ENCODE assay signal across 8 cellular contexts in genomic region chr6:42978487-42978792, GRCh38. TPM values are rescaled to one million over a fixed set of nuclear protein-coding genes. Genes with fewer than 3 reads are reported as not detected.
DNase-seq lines count a peak whose midpoint lies in the region; TF ChIP-seq lines count a peak whose summit lies in the region.

No MANE protein-coding gene starts in this region.

- H3K9me2 ChIP-seq in hepatocyte (replicated peaks; ENCODE audit: insufficient read depth) = no peaks in the 10 kb centered on the region

- H3K9me3 ChIP-seq in HUES6 (ENCODE audit: control insufficient read depth, insufficient read depth, low read depth, low read length) (no peaks in the 10 kb centered on the region), hepatocyte (ENCODE audit: low read depth) (no peaks in the 10 kb centered on the region), skeletal muscle satellite cell (replicated peaks; ENCODE audit: low read length) (no peaks in the 10 kb centered on the region)

- H3K4me1 ChIP-seq in HUES6 (ENCODE audit: control insufficient read depth, insufficient read depth, low read length) = peaks cover 5% of the 10 kb centered on the region; the same call in 1 of the 2 replicates
- H3K4me1 ChIP-seq in hepatocyte (ENCODE audit: insufficient read depth) = peaks cover 12% of the 10 kb centered on the region
- H3K4me1 ChIP-seq in skeletal muscle satellite cell (ENCODE audit: control insufficient read depth, insufficient read depth, low read length) = peaks cover 16% of the 10 kb centered on the region

- no peaks in the 10 kb centered on the region for H3K27me3 ChIP-seq in HUES6 (ENCODE audit: control insufficient read depth, insufficient read depth, low read length)
- H3K27me3 ChIP-seq in hepatocyte = no peaks in the 10 kb centered on the region
- H3K27me3 ChIP-seq in skeletal muscle satellite cell (ENCODE audit: control insufficient read depth, insufficient read depth, low read length) = no peaks in the 10 kb centered on the region

- no peaks in the 10 kb centered on the region for H3K27me3 Mint-ChIP-seq in activated naive CD8-positive, alpha-beta T cell

- no peaks in the 10 kb centered on the region for H3K9me3 Mint-ChIP-seq in activated naive CD8-positive, alpha-beta T cell (ENCODE audit: low read depth)

- H3K9ac ChIP-seq in HUES6 (ENCODE audit: low read length) (peak overlapping the region; percentile 70), skeletal muscle satellite cell (ENCODE audit: low read depth, low read length) (peak overlapping the region; percentile 89)

- peak; percentile 75 for DNase-seq in activated effector memory CD4-positive, alpha-beta T cell treated with anti-CD3 and anti-CD28 coated beads, Interleukin-2, amount 50 U/mL, for 16 hours
- DNase-seq in activated effector memory CD4-positive, alpha-beta T cell treated with Interleukin-2 at 50 U/mL for 16 hours = no peak
- peak; percentile 62 for DNase-seq in hepatocyte (ENCODE audit: low spot score)
- DNase-seq in mucosa of gallbladder (ENCODE audit: low spot score) = no peak
- no peak for DNase-seq in NCI-H345 treated with DMSO at 0.1 percent for 48 hours (lab: John Stamatoyannopoulos, UW; ENCODE audit: unreplicated experiment)

- H4K20me1 ChIP-seq in hepatocyte (ENCODE audit: insufficient read depth, poor library complexity, severe bottlenecking) = no peaks in the 10 kb centered on the region

- H3K27ac ChIP-seq in HUES6 (ENCODE audit: low read depth, low read length) (peak overlapping the region; percentile 71; the same call in 1 of the 2 replicates), hepatocyte (peak overlapping the region; percentile 97)

- H3K79me2 ChIP-seq in hepatocyte = peaks cover 33% of the 10 kb centered on the region

- H3K4me3 ChIP-seq in HUES6 (ENCODE audit: low read depth, low read length) (peak overlapping the region; percentile 73), hepatocyte (peak overlapping the region; percentile 95), skeletal muscle satellite cell (ENCODE audit: low read length) (peak overlapping the region; percentile 84)

- H3K4me2 ChIP-seq in hepatocyte (peak overlapping the region; percentile 85), skeletal muscle satellite cell (ENCODE audit: low read length) (peak overlapping the region; percentile 88)

- peak overlapping the region; percentile 84 for H3K27ac Mint-ChIP-seq in activated naive CD8-positive, alpha-beta T cell

- peak overlapping the region; percentile 88 for H3K4me3 Mint-ChIP-seq in activated naive CD8-positive, alpha-beta T cell

- no peak for TF ChIP-seq CTCF in hepatocyte (IDR thresholded peaks at IDR 0.05; ENCODE audit: poor library complexity)

- peak overlapping the region; percentile 91 for H2AFZ ChIP-seq in hepatocyte

- H3K36me3 Mint-ChIP-seq in activated naive CD8-positive, alpha-beta T cell = peaks cover 5% of the 10 kb centered on the region

- 1% methylated on average over 20 of the region's 24 CpGs for WGBS in hepatocyte (ENCODE audit: low lambda C conversion rate, missing lambda C conversion rate)

- H3K36me3 ChIP-seq in HUES6 (ENCODE audit: control insufficient read depth, insufficient read depth, low read length) (peaks cover 4% of the 10 kb centered on the region; the same call in 1 of the 2 replicates), hepatocyte (replicated peaks; ENCODE audit: insufficient read depth, low read depth) (no peaks in the 10 kb centered on the region), skeletal muscle satellite cell (ENCODE audit: insufficient read depth, low read length) (no peaks in the 10 kb centered on the region)

- peaks cover 44% of the 10 kb centered on the region for H3K4me1 Mint-ChIP-seq in activated naive CD8-positive, alpha-beta T cell (ENCODE audit: low read depth)

RNA-seq across cellular contexts. Expression of gene PEX6, which starts 0.5 kb away (rescaled TPM):
- total RNA-seq in hepatocyte (32.4 and 39.4 TPM in 2 replicates), mucosa of gallbladder (53.0 TPM)
- 36.0 and 46.1 TPM in 2 replicates for polyA plus RNA-seq in hepatocyte
- 8.4 and 19.9 TPM in 2 replicates for total RNA-seq in skeletal muscle satellite cell (2012; rRNA removed)

RNA-seq across cellular contexts. Expression of gene PPP2R5D, which starts 5.9 kb away (rescaled TPM):
- total RNA-seq in hepatocyte = 35.2 and 40.2 TPM in 2 replicates
- 28.3 and 30.8 TPM in 2 replicates for polyA plus RNA-seq in hepatocyte
- total RNA-seq in skeletal muscle satellite cell (2012; rRNA removed) = 33.2 and 38.7 TPM in 2 replicates
- total RNA-seq in mucosa of gallbladder = 34.9 TPM

RNA-seq across cellular contexts. Expression of gene GNMT, which starts 17.9 kb away (rescaled TPM):
- 4.4 and 6.5 TPM in 2 replicates for total RNA-seq in hepatocyte
- 10.4 and 16.2 TPM in 2 replicates for polyA plus RNA-seq in hepatocyte
- total RNA-seq in skeletal muscle satellite cell (2012; rRNA removed) = not detected in 2 replicates
- total RNA-seq in mucosa of gallbladder = 0.52 TPM

RNA-seq across cellular contexts. Expression of gene MEA1, which starts 35.3 kb away (rescaled TPM):
- total RNA-seq in hepatocyte (72.9 and 73.3 TPM in 2 replicates), mucosa of gallbladder (66.3 TPM)
- 117 and 127 TPM in 2 replicates for polyA plus RNA-seq in hepatocyte
- total RNA-seq in skeletal muscle satellite cell (2012; rRNA removed) = 54.2 and 62.9 TPM in 2 replicates

RNA-seq across cellular contexts. Expression of gene KLHDC3, which starts 35.6 kb away (rescaled TPM):
- total RNA-seq in hepatocyte = 75.5 and 90.5 TPM in 2 replicates
- 92.0 and 99.5 TPM in 2 replicates for polyA plus RNA-seq in hepatocyte
- total RNA-seq in skeletal muscle satellite cell (2012; rRNA removed) = 56.8 and 69.7 TPM in 2 replicates
- 93.8 TPM for total RNA-seq in mucosa of gallbladder

Comparison
In these comparisons a context has a peak if more than half of its experiments do, and no peak if none do; other contexts are left out.
1. DNase-seq: peak in activated effector memory CD4-positive, alpha-beta T cell treated with anti-CD3 and anti-CD28 coated beads, Interleukin-2, amount 50 U/mL, for 16 hours (single experiment) and hepatocyte (single experiment); none in activated effector memory CD4-positive, alpha-beta T cell treated with Interleukin-2 at 50 U/mL for 16 hours (single experiment), mucosa of gallbladder (single experiment) and NCI-H345 treated with DMSO at 0.1 percent for 48 hours (single experiment).
2. Peak in every context shown above with its lines, with median percentiles within 50 percentile points of each other: H3K4me3 ChIP-seq.